Comparison of ENCODE assay signal across 13 cellular contexts in the genomic region with DNA sequence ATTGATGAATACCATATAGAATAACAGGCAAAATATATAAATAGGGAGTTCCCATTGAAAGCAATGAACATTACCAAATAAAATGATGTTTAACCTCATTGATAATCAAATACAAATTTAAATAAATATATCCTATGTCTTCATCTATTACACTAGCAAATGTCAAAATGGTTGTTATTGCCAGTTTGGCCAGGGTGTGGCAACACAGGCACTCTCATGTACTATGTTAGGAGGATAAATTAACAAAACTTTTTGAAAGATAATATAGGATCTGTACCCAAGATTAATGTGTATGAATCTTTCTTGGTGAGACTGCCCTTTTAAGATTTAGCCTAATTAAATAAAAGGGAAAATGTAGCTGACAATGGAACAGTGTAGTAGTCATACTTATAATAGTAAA.
DNase-seq lines count a peak whose midpoint lies in the region; TF ChIP-seq lines count a peak whose summit lies in the region.
"Had no signal": no experiment of that assay in that cellular context is flagged by ENCODE, and none has a peak within 500 bp of the region (broad histone marks: within the 10 kb centered on the region; RNA-seq: fewer than 3 reads in every experiment).

No MANE protein-coding gene starts in this region.

- in situ Hi-C loops in GM13977 (cut with MboI; ENCODE audit: low pct_unique_long_range_greater_than_20kb, low sequenced_read_pairs, unreplicated experiment): no loop called here

- peak; percentile 47 for TF ChIP-seq CTCF in AG09309 (IDR thresholded peaks at IDR 0.05; ENCODE audit: control insufficient read depth, insufficient read depth, low read depth, low read length, missing control alignments)
- TF ChIP-seq CTCF in GM13977 (IDR thresholded peaks at IDR 0.05; ENCODE audit: extremely low read depth, insufficient read depth, missing control alignments): peak; percentile 43

- DNase-seq in AG09309 (ENCODE audit: low read depth) (no peak), GM13977 (ENCODE audit: low spot score) (peak; percentile 7), RKO (ENCODE audit: low spot score) (peak; percentile 21), foreskin melanocyte (peak; percentile 18), HuH-7 (ENCODE audit: low spot score) (no peak), NCI-H1417 treated with DMSO at 0.1 percent for 48 hours (lab: John Stamatoyannopoulos, UW) (no peak)
- DNase-seq in activated CD8-positive, alpha-beta memory T cell treated with anti-CD3 and anti-CD28 coated beads for 24 hours: no peak
- no peak for DNase-seq in activated effector memory CD4-positive, alpha-beta T cell treated with anti-CD3 and anti-CD28 coated beads, Interleukin-2, amount 50 U/mL, for 16 hours
- DNase-seq: naive thymus-derived CD4-positive, alpha-beta T cell; Right ventricle myocardium superior; stimulated activated CD4-positive, alpha-beta T cell treated with anti-CD3 and anti-CD28 coated beads, Interleukin-4, amount 100 ng/mL, for 4 hours had no signal

- no peak overlapping the region for H3K4me3 ChIP-seq in AG09309 (ENCODE audit: control insufficient read depth, low read depth, low read length)
- H3K4me3 ChIP-seq: K562, tibial nerve had no signal

Comparison
In these comparisons a context has a peak if more than half of its experiments do, and no peak if none do; other contexts are left out.
1. DNase-seq: peak in GM13977 (single experiment), RKO (single experiment) and foreskin melanocyte (single experiment); none in AG09309 (single experiment), HuH-7 (single experiment), activated CD8-positive, alpha-beta memory T cell treated with anti-CD3 and anti-CD28 coated beads for 24 hours (single experiment), NCI-H1417 treated with DMSO at 0.1 percent for 48 hours (single experiment) and activated effector memory CD4-positive, alpha-beta T cell treated with anti-CD3 and anti-CD28 coated beads, Interleukin-2, amount 50 U/mL, for 16 hours (single experiment).